Comparison of ENCODE assay signal across 21 cellular contexts in the genomic region with DNA sequence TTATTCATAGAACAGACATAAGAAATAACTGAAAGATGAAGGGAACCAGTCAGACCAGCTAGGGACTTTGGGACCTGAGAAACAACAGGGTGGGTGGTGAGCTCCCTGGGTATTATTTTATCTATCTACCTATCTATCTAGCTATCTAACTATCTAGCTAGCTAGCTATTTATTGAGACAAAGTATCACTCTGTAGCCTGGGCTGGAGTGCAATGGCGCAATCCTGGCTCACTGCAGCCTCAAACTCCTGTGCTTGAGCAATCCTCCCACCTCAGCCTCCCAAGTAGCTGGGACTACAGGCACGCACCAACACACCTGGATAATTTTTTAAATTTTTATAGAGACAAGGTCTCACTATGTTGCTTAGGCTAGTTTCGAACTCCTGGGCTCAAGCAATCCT.
"Had no signal": no experiment of that assay in that cellular context is flagged by ENCODE, and none has a peak within 500 bp of the region (broad histone marks: within the 10 kb centered on the region; RNA-seq: fewer than 3 reads in every experiment).

No MANE protein-coding gene starts in this region.

- H3K36me3 ChIP-seq: esophagus squamous epithelium, gastrocnemius medialis, heart right ventricle, left lung had no signal

- H3K27me3 ChIP-seq: dorsolateral prefrontal cortex, esophagus squamous epithelium, gastrocnemius medialis, heart right ventricle, left lung had no signal

- DNase-seq: dermis blood vessel endothelial cell; dorsolateral prefrontal cortex; effector CD4-positive, alpha-beta T cell; effector memory CD4-positive, alpha-beta T cell; esophagus squamous epithelium; foreskin fibroblast; foreskin melanocyte; gastrocnemius medialis; glutamatergic neuron; head of caudate nucleus; heart right ventricle; hippocampal formation; left cardiac atrium; left lung; left ventricle myocardium superior; mammary epithelial cell; mesendoderm; midbrain had no signal

- H3K27ac ChIP-seq: coronary artery, dorsolateral prefrontal cortex, esophagus squamous epithelium, gastrocnemius medialis, heart right ventricle, left lung had no signal

- H3K4me1 ChIP-seq: esophagus squamous epithelium, gastrocnemius medialis, heart right ventricle, left lung had no signal

- H3K4me3 Mint-ChIP-seq: memory B cell had no signal

- H3K27ac Mint-ChIP-seq: memory B cell had no signal

- H3K4me3 ChIP-seq: coronary artery, dorsolateral prefrontal cortex, esophagus squamous epithelium, gastrocnemius medialis, heart right ventricle, left lung, lung had no signal

- H3K27me3 Mint-ChIP-seq: memory B cell had no signal

- H3K4me1 Mint-ChIP-seq: memory B cell had no signal

- ATAC-seq: gastrocnemius medialis, heart right ventricle, left cardiac atrium, left lung, left ventricle myocardium superior had no signal
